ENCODE assay signal across 17 cellular contexts in the genomic region with DNA sequence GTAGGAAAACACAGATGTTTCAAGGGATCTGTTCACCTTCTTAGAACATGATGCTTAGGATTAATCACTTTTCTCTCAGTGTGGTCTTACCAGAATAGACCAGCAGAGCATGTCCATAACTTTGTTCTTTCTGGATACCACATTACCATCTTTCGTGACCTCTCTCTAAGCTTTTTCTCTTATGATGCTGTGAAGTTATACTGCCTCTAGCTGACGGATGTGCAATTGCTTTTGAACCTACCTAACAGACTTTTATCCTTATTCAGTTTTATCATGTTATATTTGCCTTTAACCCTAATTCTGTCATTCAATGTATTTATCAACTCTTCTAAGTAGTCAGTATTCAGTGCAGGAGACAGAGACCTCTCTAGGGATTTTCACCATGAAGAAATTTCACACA.
DNase-seq lines count a peak whose midpoint lies in the region; ATAC-seq and TF ChIP-seq lines count a peak whose summit lies in the region.
"Had no signal": no experiment of that assay in that cellular context is flagged by ENCODE, and none has a peak within 500 bp of the region (broad histone marks: within the 10 kb centered on the region; RNA-seq: fewer than 3 reads in every experiment).

No MANE protein-coding gene starts in this region.

- H3K4me3 ChIP-seq in A673 (ENCODE audit: low read depth, low read length, poor library complexity, severe bottlenecking) = no peak overlapping the region
- H3K4me3 ChIP-seq in CD8-positive, alpha-beta T cell (ENCODE audit: low read depth, low read length) = no peak overlapping the region
- H3K4me3 ChIP-seq: upper lobe of left lung had no signal

- H3K27me3 ChIP-seq in A673 (replicated peaks; ENCODE audit: insufficient read depth, low read depth, low read length, poor library complexity) = no peaks in the 10 kb centered on the region
- no peaks in the 10 kb centered on the region for H3K27me3 ChIP-seq in foreskin keratinocyte
- H3K27me3 ChIP-seq in CD8-positive, alpha-beta T cell (ENCODE audit: insufficient read depth, low read length) = no peaks in the 10 kb centered on the region
- H3K27me3 ChIP-seq: upper lobe of left lung had no signal

- H3K4me3 Mint-ChIP-seq in CD8-positive, alpha-beta T cell = no peak overlapping the region
- H3K4me3 Mint-ChIP-seq: activated naive CD8-positive, alpha-beta T cell treated with anti-CD3 and anti-CD28 coated beads, Interleukin-2, amount 50 U/mL, for 24 hours; B cell had no signal

- no peaks in the 10 kb centered on the region for H3K36me3 ChIP-seq in A673 (ENCODE audit: insufficient read depth, low read length, poor library complexity, severe bottlenecking)
- no peaks in the 10 kb centered on the region for H3K36me3 ChIP-seq in CD8-positive, alpha-beta T cell (ENCODE audit: insufficient read depth, low read length)
- H3K36me3 ChIP-seq: upper lobe of left lung had no signal

- H3K4me1 Mint-ChIP-seq in CD8-positive, alpha-beta T cell (ENCODE audit: low read depth) = no peaks in the 10 kb centered on the region
- H3K4me1 Mint-ChIP-seq: activated naive CD8-positive, alpha-beta T cell treated with anti-CD3 and anti-CD28 coated beads, Interleukin-2, amount 50 U/mL, for 24 hours; B cell had no signal

- no peak overlapping the region for H3K27ac ChIP-seq in A673 (ENCODE audit: low read depth, low read length, poor library complexity, severe bottlenecking)
- no peak overlapping the region for H3K27ac ChIP-seq in foreskin keratinocyte
- no peak overlapping the region for H3K27ac ChIP-seq in CD8-positive, alpha-beta T cell (ENCODE audit: low read depth, low read length)
- H3K27ac ChIP-seq: upper lobe of left lung had no signal

- no peaks in the 10 kb centered on the region for H3K27me3 Mint-ChIP-seq in CD8-positive, alpha-beta T cell (ENCODE audit: low read depth)
- H3K27me3 Mint-ChIP-seq: B cell had no signal

- DNase-seq in A673 (ENCODE audit: low spot score) (no peak), GM13976 (ENCODE audit: low spot score) (no peak), RKO (ENCODE audit: low spot score) (peak; percentile 49), foreskin keratinocyte (no peak), NCI-H1105 (lab: John Stamatoyannopoulos, UW) (no peak)
- no peak for DNase-seq in activated CD4-positive, alpha-beta T cell treated with anti-CD3 and anti-CD28 coated beads, Interleukin-2, amount 50 U/mL, for 1 hour
- no peak for DNase-seq in CD8-positive, alpha-beta T cell
- DNase-seq: activated CD8-positive, alpha-beta memory T cell treated with anti-CD3 and anti-CD28 coated beads, Interleukin-2, amount 50 U/mL, for 48 hours; activated naive CD8-positive, alpha-beta T cell treated with anti-CD3 and anti-CD28 coated beads, Interleukin-2, amount 50 U/mL, for 24 hours; dermis blood vessel endothelial cell; GF-D8; NCI-H2081 treated with DMSO at 0.1 percent for 48 hours; stimulated activated CD4-positive, alpha-beta T cell treated with anti-CD3 and anti-CD28 coated beads, Interleukin-12 subunit alpha, Interleukin-12 subunit beta, amount 100 ng/mL, for 4 hours; stimulated activated CD8-positive, alpha-beta memory T cell treated with anti-CD3 and anti-CD28 coated beads, Interleukin-4, amount 100 ng/mL, for 48 hours; upper lobe of left lung had no signal

- BruUV-seq in A673 (replicated peaks; lab: Mats Ljungman, UMichigan) = no TSS peak

- TF ChIP-seq CTCF in A673 (conservative IDR thresholded peaks at IDR 0.05; ENCODE audit: low read depth, low read length) = peak; percentile 43
- TF ChIP-seq CTCF in GM13976 (IDR thresholded peaks at IDR 0.05; ENCODE audit: borderline replicate concordance, control extremely low read depth, extremely low read depth, insufficient read depth, missing control alignments) = peak; percentile 14
- TF ChIP-seq CTCF in foreskin keratinocyte (conservative IDR thresholded peaks at IDR 0.05) = peak; percentile 38
- TF ChIP-seq CTCF in CD8-positive, alpha-beta T cell (IDR thresholded peaks at IDR 0.05) = no peak

- H3K4me1 ChIP-seq in A673 (ENCODE audit: insufficient read depth, low read length, poor library complexity, severe bottlenecking) (peaks cover 18% of the 10 kb centered on the region), foreskin keratinocyte (peaks cover 7% of the 10 kb centered on the region)
- no peaks in the 10 kb centered on the region for H3K4me1 ChIP-seq in CD8-positive, alpha-beta T cell (ENCODE audit: insufficient read depth, low read length)
- H3K4me1 ChIP-seq: upper lobe of left lung had no signal

- in situ Hi-C loops in GM13976 (cut with MboI; ENCODE audit: low sequenced_read_pairs, unreplicated experiment) = no loop called here

- POLR2A ChIA-PET in A673 (lab: Charles Lee; ENCODE audit: low non-redundant PET) = no interaction called here
- POLR2A ChIA-PET in CD8-positive, alpha-beta T cell (lab: Charles Lee) = no interaction called here

- no peak for ATAC-seq in foreskin keratinocyte
- ATAC-seq in HG02981 (IDR thresholded peaks at IDR 0.05; ENCODE audit: unreplicated experiment) = no peak
- ATAC-seq in CD8-positive, alpha-beta T cell = no peak
- ATAC-seq: activated naive CD8-positive, alpha-beta T cell treated with anti-CD3 and anti-CD28 coated beads, Interleukin-2, amount 50 U/mL, for 24 hours had no signal

- no peaks in the 10 kb centered on the region for H3K9me3 Mint-ChIP-seq in CD8-positive, alpha-beta T cell
- H3K9me3 Mint-ChIP-seq: activated naive CD8-positive, alpha-beta T cell treated with anti-CD3 and anti-CD28 coated beads, Interleukin-2, amount 50 U/mL, for 24 hours had no signal

- no peaks in the 10 kb centered on the region for H3K9me3 ChIP-seq in A673 (ENCODE audit: low read depth, low read length, poor library complexity, severe bottlenecking)
- H3K9me3 ChIP-seq in CD8-positive, alpha-beta T cell (ENCODE audit: low read length) = no peaks in the 10 kb centered on the region
- H3K9me3 ChIP-seq: upper lobe of left lung had no signal

- CTCF ChIA-PET in A673 (lab: Charles Lee) = no interaction called here
- CTCF ChIA-PET in CD8-positive, alpha-beta T cell (lab: Charles Lee) = no interaction called here

- H3K36me3 Mint-ChIP-seq in CD8-positive, alpha-beta T cell = no peaks in the 10 kb centered on the region

- H3K27ac Mint-ChIP-seq in CD8-positive, alpha-beta T cell = no peak overlapping the region
- H3K27ac Mint-ChIP-seq: activated naive CD8-positive, alpha-beta T cell treated with anti-CD3 and anti-CD28 coated beads, Interleukin-2, amount 50 U/mL, for 24 hours; B cell had no signal

- intact Hi-C loops in A673 (cut with micrococcal nuclease; ENCODE audit: unreplicated experiment) = no loop called here
- intact Hi-C loops in CD8-positive, alpha-beta T cell (cut with DNase I, micrococcal nuclease) = no loop called here
